Comparison of ENCODE assay signal across 16 cellular contexts in genomic region chr11:81569999-81570398, GRCh38.
"Had no signal": no experiment of that assay in that cellular context is flagged by ENCODE, and none has a peak within 500 bp of the region (broad histone marks: within the 10 kb centered on the region; RNA-seq: fewer than 3 reads in every experiment).

No MANE protein-coding gene starts in this region.

- ATAC-seq: activated naive CD4-positive, alpha-beta T cell treated with anti-CD3 and anti-CD28 coated beads, Interleukin-2, amount 50 U/mL, for 72 hours; activated T-cell treated with anti-CD3 and anti-CD28 coated beads, Interleukin-2, amount 50 U/mL, for 4 hours; body of pancreas; right cardiac atrium had no signal

- H3K79me2 ChIP-seq: hepatocyte had no signal

- H3K27ac ChIP-seq: body of pancreas, hepatocyte, neutrophil, thyroid gland, uterus had no signal

- H2AFZ ChIP-seq: hepatocyte had no signal

- H3K36me3 ChIP-seq: neutrophil, thyroid gland, uterus had no signal

- H3K4me2 ChIP-seq: hepatocyte had no signal

- H3K9me3 ChIP-seq: body of pancreas, neutrophil, thyroid gland, uterus had no signal

- H3K4me3 ChIP-seq: body of pancreas, hepatocyte, thyroid gland, uterus had no signal

- H3K4me1 ChIP-seq: body of pancreas, thyroid gland, uterus had no signal

- H3K27me3 ChIP-seq: body of pancreas, hepatocyte, neutrophil, thyroid gland, uterus had no signal

- DNase-seq: activated CD4-positive, alpha-beta T cell treated with anti-CD3 and anti-CD28 coated beads, Interleukin-2, amount 50 U/mL, for 48 hours; activated CD4-positive, CD25-positive, alpha-beta regulatory T cell treated with anti-CD3 and anti-CD28 coated beads, Interleukin-2, amount 50 U/mL, for 72 hours; activated effector memory CD4-positive, alpha-beta T cell treated with anti-CD3 and anti-CD28 coated beads, Interleukin-2, amount 50 U/mL, for 16 hours; activated T-cell treated with anti-CD3 and anti-CD28 coated beads, Interleukin-2, amount 50 U/mL, for 4 hours; amniotic stem cell; body of pancreas; foreskin melanocyte; kidney glomerular epithelial cell; posterior cingulate gyrus; right cardiac atrium; small intestine; thyroid gland; uterus had no signal
